ENCODE assay signal across 8 cellular contexts in genomic region chr21:17783816-17784598, GRCh38. TPM values are rescaled to one million over a fixed set of nuclear protein-coding genes. Genes with fewer than 3 reads are reported as not detected.
DNase-seq lines count a peak whose midpoint lies in the region; ATAC-seq and TF ChIP-seq lines count a peak whose summit lies in the region.
"Had no signal": no experiment of that assay in that cellular context is flagged by ENCODE, and none has a peak within 500 bp of the region (broad histone marks: within the 10 kb centered on the region; RNA-seq: fewer than 3 reads in every experiment).

No MANE protein-coding gene starts in this region.

- H3K36me3 ChIP-seq in OCI-LY3 (replicated peaks; ENCODE audit: low read depth, low read length) (peaks cover 45% of the 10 kb centered on the region), tibial artery (peaks cover 20 to 24% (median 23%) of the 10 kb centered on the region in 3 donors)
- H3K36me3 ChIP-seq: SJSA1 had no signal

- peak overlapping the region; percentile 78 to 88 (median 84) for H3K4me3 Mint-ChIP-seq in naive thymus-derived CD8-positive, alpha-beta T cell

- H3K4me3 ChIP-seq in OCI-LY3 (ENCODE audit: low read length) (peak overlapping the region; percentile 64), tibial artery (no peak overlapping the region)
- H3K4me3 ChIP-seq: SJSA1 had no signal

- ATAC-seq in GM19023 (IDR thresholded peaks at IDR 0.05; ENCODE audit: unreplicated experiment) (peak; percentile 44), HG02840 (IDR thresholded peaks at IDR 0.05; ENCODE audit: low FRiP score, unreplicated experiment) (peak; percentile 44)
- ATAC-seq in naive thymus-derived CD8-positive, alpha-beta T cell: peak; percentile 60 to 64

- DNase-seq in naive thymus-derived CD8-positive, alpha-beta T cell: peak in 4 of 10 donors; percentile 32 to 65 (median 60)
- DNase-seq in putamen (ENCODE audit: low spot score): no peak
- DNase-seq in tibial artery: no peak
- no peak for DNase-seq in stimulated activated CD4-positive, alpha-beta T cell treated with anti-CD3 and anti-CD28 coated beads, Interleukin-4, amount 100 ng/mL, for 1 hour

- no peaks in the 10 kb centered on the region for H3K79me2 ChIP-seq in OCI-LY3 (ENCODE audit: low read length)

- H3K4me1 Mint-ChIP-seq in naive thymus-derived CD8-positive, alpha-beta T cell: peaks cover 63 to 99% (median 94%) of the 10 kb centered on the region in 4 donors

- peaks cover 0 to 5% (median 0%) of the 10 kb centered on the region in 9 donors for H3K9me3 Mint-ChIP-seq in naive thymus-derived CD8-positive, alpha-beta T cell

- H3K9ac ChIP-seq in OCI-LY3 (ENCODE audit: low read length): peak overlapping the region; percentile 68

- H3K27ac ChIP-seq in OCI-LY3 (ENCODE audit: low read length): peak overlapping the region; percentile 98
- no peak overlapping the region for H3K27ac ChIP-seq in tibial artery
- H3K27ac ChIP-seq: SJSA1 had no signal

- TF ChIP-seq CTCF in OCI-LY3 (IDR thresholded peaks at IDR 0.05; ENCODE audit: low read depth, low read length) (no peak), tibial artery (IDR thresholded peaks at IDR 0.05) (no peak)

- no peaks in the 10 kb centered on the region for H3K27me3 Mint-ChIP-seq in naive thymus-derived CD8-positive, alpha-beta T cell

- peaks cover 12% of the 10 kb centered on the region; the same call in 1 of the 2 replicates for H3K9me3 ChIP-seq in OCI-LY3 (ENCODE audit: insufficient read depth, low read length)
- no peaks in the 10 kb centered on the region for H3K9me3 ChIP-seq in tibial artery
- H3K9me3 ChIP-seq: SJSA1 had no signal

- H3K4me2 ChIP-seq in OCI-LY3 (ENCODE audit: low read length): peak overlapping the region; percentile 73

- peaks cover 0 to 17% (median 16%) of the 10 kb centered on the region in 3 donors for H3K36me3 Mint-ChIP-seq in naive thymus-derived CD8-positive, alpha-beta T cell

- H3K27me3 ChIP-seq in OCI-LY3 (ENCODE audit: low read depth, low read length) (no peaks in the 10 kb centered on the region), tibial artery (no peaks in the 10 kb centered on the region)
- H3K27me3 ChIP-seq: SJSA1 had no signal

- H3K4me1 ChIP-seq in OCI-LY3 (ENCODE audit: low read length): peaks cover 71% of the 10 kb centered on the region
- no peaks in the 10 kb centered on the region for H3K4me1 ChIP-seq in tibial artery
- H3K4me1 ChIP-seq: SJSA1 had no signal

- no peaks in the 10 kb centered on the region for H4K20me1 ChIP-seq in OCI-LY3 (ENCODE audit: insufficient read depth, low read length)

- intact Hi-C loops in tibial artery (cut with DNase I; ENCODE audit: low total_unique reads): no loop called here

- POLR2A ChIA-PET in naive thymus-derived CD8-positive, alpha-beta T cell (lab: Charles Lee): interaction anchor here (0.7 to 4.6 kb wide), 6 partner anchors 8 to 35 kb away, joined by 3 to 63 read pairs (median 4); partner anchors contain the start of gene C21orf91

- H2AFZ ChIP-seq in OCI-LY3 (ENCODE audit: low read depth, low read length): no peak overlapping the region

- H3K27ac Mint-ChIP-seq in naive thymus-derived CD8-positive, alpha-beta T cell: peak overlapping the region; percentile 81 to 95 (median 90)

RNA-seq across cellular contexts. Expression of gene C21orf91, which starts 35.1 kb away (rescaled TPM):
- 10 to 100 TPM; 53.2 to 56.4 TPM for total RNA-seq in naive thymus-derived CD8-positive, alpha-beta T cell
- 10 to 100 TPM; 30.7 to 40.3 (median 30.7) TPM for polyA plus RNA-seq in naive thymus-derived CD8-positive, alpha-beta T cell
